Comparison of ENCODE assay signal across 2 cellular contexts in the genomic region with DNA sequence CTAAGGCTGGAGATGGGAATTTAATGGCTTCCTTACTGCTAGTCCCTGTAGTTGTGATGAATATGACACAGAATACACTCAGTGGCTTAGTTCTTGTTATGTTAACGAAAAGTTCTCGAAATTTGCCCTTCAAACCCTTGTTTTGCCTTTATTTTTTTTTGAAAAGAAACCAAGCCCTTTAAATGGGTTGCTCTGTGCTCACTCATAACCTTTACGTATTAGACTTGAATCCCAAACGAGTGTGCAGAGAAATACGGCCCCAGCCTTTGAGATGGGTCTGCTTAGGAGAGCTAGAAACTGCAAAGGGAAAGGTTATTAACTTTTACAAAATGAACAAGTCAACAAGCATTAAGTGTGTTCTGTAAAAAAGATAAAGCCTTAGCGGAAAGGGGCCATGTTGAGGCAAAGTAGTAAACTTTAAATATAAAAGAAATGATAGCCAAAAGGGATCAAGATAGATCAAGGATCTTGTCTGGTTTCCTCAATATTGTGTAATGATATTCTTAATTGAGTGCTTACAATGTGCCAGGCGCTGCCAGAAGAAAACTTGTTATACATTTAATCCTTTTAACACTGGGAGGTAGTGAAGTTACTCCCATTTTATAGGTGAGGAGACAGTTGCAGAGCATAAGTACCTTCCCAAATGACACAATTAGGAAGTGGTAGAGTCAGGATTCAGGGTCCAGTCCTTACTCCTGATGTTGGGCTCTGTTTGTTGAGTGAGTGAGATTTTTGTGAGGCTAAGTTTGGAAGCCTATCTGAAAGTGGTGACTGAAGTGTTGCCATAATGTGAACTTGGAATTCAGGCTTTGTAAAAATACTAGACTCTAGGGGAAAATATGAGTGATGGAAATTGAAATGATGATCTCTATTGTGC.
TF ChIP-seq lines count a peak whose summit lies in the region.

No MANE protein-coding gene starts in this region.

TF ChIP-seq in IMR-90, 13 proteins besides CTCF, POLR2A, EP300 and RAD21:
- TF ChIP-seq SMC3 (IDR thresholded peaks at IDR 0.05; ENCODE audit: low read depth, low read length) (no peak), RFX5 (IDR thresholded peaks at IDR 0.05; ENCODE audit: low read depth, low read length) (no peak), MXI1 (IDR thresholded peaks at IDR 0.05; ENCODE audit: borderline replicate concordance, low read depth, low read length) (no peak), BHLHE40 (IDR thresholded peaks at IDR 0.05; ENCODE audit: low read depth, low read length) (no peak), ELK1 (IDR thresholded peaks at IDR 0.05; ENCODE audit: borderline replicate concordance, low read depth, low read length) (no peak), FOS (IDR thresholded peaks at IDR 0.05; ENCODE audit: low read depth, low read length) (no peak), CHD1 (IDR thresholded peaks at IDR 0.05; ENCODE audit: low read depth, low read length) (no peak), RCOR1 (IDR thresholded peaks at IDR 0.05; ENCODE audit: insufficient replicate concordance, low read length) (no peak), NFE2L2 (IDR thresholded peaks at IDR 0.05; ENCODE audit: low read depth, low read length) (no peak), CEBPB (IDR thresholded peaks at IDR 0.05; ENCODE audit: low read depth, low read length) (no peak), MAZ (IDR thresholded peaks at IDR 0.05; ENCODE audit: borderline replicate concordance, low read depth, low read length) (no peak), MAFK (IDR thresholded peaks at IDR 0.05; ENCODE audit: low read depth, low read length) (no peak)
- TF ChIP-seq, protein P1, sequence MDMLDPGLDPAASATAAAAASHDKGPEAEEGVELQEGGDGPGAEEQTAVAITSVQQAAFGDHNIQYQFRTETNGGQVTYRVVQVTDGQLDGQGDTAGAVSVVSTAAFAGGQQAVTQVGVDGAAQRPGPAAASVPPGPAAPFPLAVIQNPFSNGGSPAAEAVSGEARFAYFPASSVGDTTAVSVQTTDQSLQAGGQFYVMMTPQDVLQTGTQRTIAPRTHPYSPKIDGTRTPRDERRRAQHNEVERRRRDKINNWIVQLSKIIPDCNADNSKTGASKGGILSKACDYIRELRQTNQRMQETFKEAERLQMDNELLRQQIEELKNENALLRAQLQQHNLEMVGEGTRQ (IDR thresholded peaks at IDR 0.05; ENCODE audit: low read depth, low read length): no peak

TF ChIP-seq in HepG2, 621 proteins besides CTCF, POLR2A, EP300 and RAD21:
- TF ChIP-seq SAP130 (CRISPR knock-in tag; IDR thresholded peaks at IDR 0.05; ENCODE audit: low read depth) (0 out of 2 replicates have a peak, but pooled peaks have one; percentile 33), MIXL1 (CRISPR knock-in tag; IDR thresholded peaks at IDR 0.05) (0 out of 2 replicates have a peak, but pooled peaks have one; percentile 14), ZFP41 (CRISPR knock-in tag; IDR thresholded peaks at IDR 0.05; ENCODE audit: borderline replicate concordance) (no peak), AKNA (CRISPR knock-in tag; IDR thresholded peaks at IDR 0.05; ENCODE audit: borderline replicate concordance) (no peak), ZZZ3 (CRISPR knock-in tag; IDR thresholded peaks at IDR 0.05; ENCODE audit: borderline replicate concordance) (no peak), GZF1 (CRISPR knock-in tag; IDR thresholded peaks at IDR 0.05) (peak; percentile 89; the same call in 1 of the 2 replicates), ZNF317 (CRISPR knock-in tag; IDR thresholded peaks at IDR 0.05) (0 out of 2 replicates have a peak, but pooled peaks have one; percentile 19), JARID2 (CRISPR knock-in tag; IDR thresholded peaks at IDR 0.05; ENCODE audit: insufficient replicate concordance) (no peak), GATAD2A (CRISPR knock-in tag; IDR thresholded peaks at IDR 0.05) (peak; percentile 16; the same call in 1 of the 2 replicates), ISX (CRISPR knock-in tag; conservative IDR thresholded peaks at IDR 0.05) (no peak), ZMAT3 (CRISPR knock-in tag; conservative IDR thresholded peaks at IDR 0.05) (no peak), TAF1 (CRISPR knock-in tag; IDR thresholded peaks at IDR 0.05) (peak; percentile 33; the same call in 1 of the 2 replicates)
- TF ChIP-seq, protein P2, sequence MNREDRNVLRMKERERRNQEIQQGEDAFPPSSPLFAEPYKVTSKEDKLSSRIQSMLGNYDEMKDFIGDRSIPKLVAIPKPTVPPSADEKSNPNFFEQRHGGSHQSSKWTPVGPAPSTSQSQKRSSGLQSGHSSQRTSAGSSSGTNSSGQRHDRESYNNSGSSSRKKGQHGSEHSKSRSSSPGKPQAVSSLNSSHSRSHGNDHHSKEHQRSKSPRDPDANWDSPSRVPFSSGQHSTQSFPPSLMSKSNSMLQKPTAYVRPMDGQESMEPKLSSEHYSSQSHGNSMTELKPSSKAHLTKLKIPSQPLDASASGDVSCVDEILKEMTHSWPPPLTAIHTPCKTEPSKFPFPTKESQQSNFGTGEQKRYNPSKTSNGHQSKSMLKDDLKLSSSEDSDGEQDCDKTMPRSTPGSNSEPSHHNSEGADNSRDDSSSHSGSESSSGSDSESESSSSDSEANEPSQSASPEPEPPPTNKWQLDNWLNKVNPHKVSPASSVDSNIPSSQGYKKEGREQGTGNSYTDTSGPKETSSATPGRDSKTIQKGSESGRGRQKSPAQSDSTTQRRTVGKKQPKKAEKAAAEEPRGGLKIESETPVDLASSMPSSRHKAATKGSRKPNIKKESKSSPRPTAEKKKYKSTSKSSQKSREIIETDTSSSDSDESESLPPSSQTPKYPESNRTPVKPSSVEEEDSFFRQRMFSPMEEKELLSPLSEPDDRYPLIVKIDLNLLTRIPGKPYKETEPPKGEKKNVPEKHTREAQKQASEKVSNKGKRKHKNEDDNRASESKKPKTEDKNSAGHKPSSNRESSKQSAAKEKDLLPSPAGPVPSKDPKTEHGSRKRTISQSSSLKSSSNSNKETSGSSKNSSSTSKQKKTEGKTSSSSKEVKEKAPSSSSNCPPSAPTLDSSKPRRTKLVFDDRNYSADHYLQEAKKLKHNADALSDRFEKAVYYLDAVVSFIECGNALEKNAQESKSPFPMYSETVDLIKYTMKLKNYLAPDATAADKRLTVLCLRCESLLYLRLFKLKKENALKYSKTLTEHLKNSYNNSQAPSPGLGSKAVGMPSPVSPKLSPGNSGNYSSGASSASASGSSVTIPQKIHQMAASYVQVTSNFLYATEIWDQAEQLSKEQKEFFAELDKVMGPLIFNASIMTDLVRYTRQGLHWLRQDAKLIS (CRISPR knock-in tag; IDR thresholded peaks at IDR 0.05): 0 out of 2 replicates have a peak, but pooled peaks have one; percentile 57
- TF ChIP-seq, protein P3, sequence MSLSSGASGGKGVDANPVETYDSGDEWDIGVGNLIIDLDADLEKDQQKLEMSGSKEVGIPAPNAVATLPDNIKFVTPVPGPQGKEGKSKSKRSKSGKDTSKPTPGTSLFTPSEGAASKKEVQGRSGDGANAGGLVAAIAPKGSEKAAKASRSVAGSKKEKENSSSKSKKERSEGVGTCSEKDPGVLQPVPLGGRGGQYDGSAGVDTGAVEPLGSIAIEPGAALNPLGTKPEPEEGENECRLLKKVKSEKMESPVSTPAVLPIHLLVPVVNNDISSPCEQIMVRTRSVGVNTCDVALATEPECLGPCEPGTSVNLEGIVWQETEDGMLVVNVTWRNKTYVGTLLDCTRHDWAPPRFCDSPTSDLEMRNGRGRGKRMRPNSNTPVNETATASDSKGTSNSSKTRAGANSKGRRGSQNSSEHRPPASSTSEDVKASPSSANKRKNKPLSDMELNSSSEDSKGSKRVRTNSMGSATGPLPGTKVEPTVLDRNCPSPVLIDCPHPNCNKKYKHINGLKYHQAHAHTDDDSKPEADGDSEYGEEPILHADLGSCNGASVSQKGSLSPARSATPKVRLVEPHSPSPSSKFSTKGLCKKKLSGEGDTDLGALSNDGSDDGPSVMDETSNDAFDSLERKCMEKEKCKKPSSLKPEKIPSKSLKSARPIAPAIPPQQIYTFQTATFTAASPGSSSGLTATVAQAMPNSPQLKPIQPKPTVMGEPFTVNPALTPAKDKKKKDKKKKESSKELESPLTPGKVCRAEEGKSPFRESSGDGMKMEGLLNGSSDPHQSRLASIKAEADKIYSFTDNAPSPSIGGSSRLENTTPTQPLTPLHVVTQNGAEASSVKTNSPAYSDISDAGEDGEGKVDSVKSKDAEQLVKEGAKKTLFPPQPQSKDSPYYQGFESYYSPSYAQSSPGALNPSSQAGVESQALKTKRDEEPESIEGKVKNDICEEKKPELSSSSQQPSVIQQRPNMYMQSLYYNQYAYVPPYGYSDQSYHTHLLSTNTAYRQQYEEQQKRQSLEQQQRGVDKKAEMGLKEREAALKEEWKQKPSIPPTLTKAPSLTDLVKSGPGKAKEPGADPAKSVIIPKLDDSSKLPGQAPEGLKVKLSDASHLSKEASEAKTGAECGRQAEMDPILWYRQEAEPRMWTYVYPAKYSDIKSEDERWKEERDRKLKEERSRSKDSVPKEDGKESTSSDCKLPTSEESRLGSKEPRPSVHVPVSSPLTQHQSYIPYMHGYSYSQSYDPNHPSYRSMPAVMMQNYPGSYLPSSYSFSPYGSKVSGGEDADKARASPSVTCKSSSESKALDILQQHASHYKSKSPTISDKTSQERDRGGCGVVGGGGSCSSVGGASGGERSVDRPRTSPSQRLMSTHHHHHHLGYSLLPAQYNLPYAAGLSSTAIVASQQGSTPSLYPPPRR (CRISPR knock-in tag; IDR thresholded peaks at IDR 0.05; ENCODE audit: borderline replicate concordance): no peak
